2 cellular contexts compared by ENCODE assay signal in genomic region chr16:69405757-69406156, GRCh38.
TF ChIP-seq lines count a peak whose summit lies in the region.

No MANE protein-coding gene starts in this region.

TF ChIP-seq in IMR-90, 13 proteins besides CTCF, POLR2A, EP300 and RAD21:
- TF ChIP-seq CEBPB (IDR thresholded peaks at IDR 0.05; ENCODE audit: low read depth, low read length) (no peak), NFE2L2 (IDR thresholded peaks at IDR 0.05; ENCODE audit: low read depth, low read length) (no peak)

TF ChIP-seq in K562, 482 proteins besides CTCF, POLR2A, EP300 and RAD21:
- no peak for TF ChIP-seq GATAD2A (IDR thresholded peaks at IDR 0.05)
- TF ChIP-seq EZH2 (IDR thresholded peaks at IDR 0.05; ENCODE audit: borderline replicate concordance, low read depth, low read length) = no peak
- TF ChIP-seq RFX5 (IDR thresholded peaks at IDR 0.05; ENCODE audit: low read depth, low read length) = no peak
- TF ChIP-seq ZNF518B (CRISPR knock-in tag; IDR thresholded peaks at IDR 0.05) = no peak
- no peak for TF ChIP-seq KAT8 (IDR thresholded peaks at IDR 0.05; ENCODE audit: low read depth)
- no peak for TF ChIP-seq ELK1 (CRISPR knock-in tag; IDR thresholded peaks at IDR 0.05)
- no peak for TF ChIP-seq SRSF3 (IDR thresholded peaks at IDR 0.05; ENCODE audit: insufficient read depth, low read length)
- TF ChIP-seq ILK (tag; IDR thresholded peaks at IDR 0.05; ENCODE audit: borderline replicate concordance, low read depth) = no peak
- no peak for TF ChIP-seq PRPF4 (IDR thresholded peaks at IDR 0.05; ENCODE audit: insufficient read depth, low read depth, low read length, poor library complexity, severe bottlenecking)
- no peak for TF ChIP-seq MXI1 (IDR thresholded peaks at IDR 0.05; ENCODE audit: low read depth, low read length)
- no peak for TF ChIP-seq RBM39 (optimal IDR thresholded peaks at IDR 0.05; ENCODE audit: low read depth, low read length)
- TF ChIP-seq STAT5B (CRISPR knock-in tag; IDR thresholded peaks at IDR 0.05) = no peak
- no peak for TF ChIP-seq BMI1 (IDR thresholded peaks at IDR 0.05; ENCODE audit: low read length)
- TF ChIP-seq CREM (IDR thresholded peaks at IDR 0.05; ENCODE audit: low read depth) = no peak
- no peak for TF ChIP-seq ZBTB12 (CRISPR knock-in tag; IDR thresholded peaks at IDR 0.05)
- TF ChIP-seq ARHGAP35 (IDR thresholded peaks at IDR 0.05; ENCODE audit: partially characterized antibody) = no peak
- TF ChIP-seq ZC3H11A (IDR thresholded peaks at IDR 0.05; ENCODE audit: low read depth, low read length) = no peak
- no peak for TF ChIP-seq ZNF609 (CRISPR knock-in tag; IDR thresholded peaks at IDR 0.05; ENCODE audit: borderline replicate concordance)
- TF ChIP-seq ZNF511 (CRISPR knock-in tag; IDR thresholded peaks at IDR 0.05) = no peak
- TF ChIP-seq ZNF586 (CRISPR knock-in tag; conservative IDR thresholded peaks at IDR 0.05) = no peak
TF ChIP-seq in K562: peak in this region for 0.
